1 cellular context compared by ENCODE assay signal in the genomic region with DNA sequence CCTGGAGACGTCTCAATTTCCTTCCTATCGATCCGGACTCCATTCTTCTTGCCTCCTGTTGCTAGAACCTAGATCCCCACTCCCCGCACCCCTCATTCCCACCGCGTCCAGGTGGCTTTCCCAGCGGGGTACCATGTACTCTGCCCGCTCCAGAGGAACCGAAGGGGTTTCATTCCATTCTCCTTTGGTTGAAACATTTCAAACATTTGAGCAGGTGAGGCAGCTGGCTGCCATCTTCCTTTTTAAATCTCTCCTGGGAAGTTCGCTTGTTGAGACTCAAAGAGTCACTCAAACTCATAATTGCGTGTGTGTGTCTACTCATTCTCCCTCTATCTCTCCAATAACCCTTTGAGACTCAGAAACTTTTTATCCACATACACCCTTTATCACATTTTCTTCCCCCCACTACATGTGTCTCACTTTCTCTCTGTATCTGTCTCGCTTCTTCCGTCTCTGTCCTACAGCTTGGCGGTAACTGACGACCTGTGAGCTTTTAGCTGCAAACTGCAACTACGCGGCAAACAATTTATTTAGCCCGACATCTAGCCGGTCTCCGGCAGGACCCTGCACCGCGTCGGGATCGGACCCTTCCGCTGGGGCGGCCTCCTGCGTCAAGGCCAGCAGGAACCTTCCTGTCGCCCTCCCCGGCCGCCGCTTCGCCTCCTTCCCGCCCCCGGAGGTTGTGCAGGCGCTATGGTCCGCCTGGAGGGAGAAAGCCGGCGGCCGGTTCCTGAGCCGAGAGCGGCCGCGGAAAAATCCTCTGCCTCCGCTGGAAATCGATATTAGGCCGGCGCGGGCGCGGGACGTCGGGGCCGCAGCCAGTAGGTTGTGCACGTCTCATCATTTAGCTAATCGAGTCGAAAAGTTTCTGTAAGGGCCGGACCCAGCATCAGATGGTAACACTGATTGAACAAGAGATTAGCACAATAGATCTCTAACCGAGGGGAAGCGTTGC.
TF ChIP-seq lines count a peak whose summit lies in the region.

No MANE protein-coding gene starts in this region.

TF ChIP-seq in endothelial cell of umbilical vein, 7 proteins besides CTCF, POLR2A, EP300 and RAD21 (continued from another document):
- TF ChIP-seq MYC (IDR thresholded peaks at IDR 0.05; ENCODE audit: low read depth, low read length): no peak
